ENCODE assay signal across 16 cellular contexts in genomic region chr1:247367786-247368342, GRCh38. TPM values are rescaled to one million over a fixed set of nuclear protein-coding genes. Genes with fewer than 3 reads are reported as not detected.
DNase-seq lines count a peak whose midpoint lies in the region; ATAC-seq and TF ChIP-seq lines count a peak whose summit lies in the region.
"Had no signal": no experiment of that assay in that cellular context is flagged by ENCODE, and none has a peak within 500 bp of the region (broad histone marks: within the 10 kb centered on the region; RNA-seq: fewer than 3 reads in every experiment).

No MANE protein-coding gene starts in this region.

- H3K9me3 Mint-ChIP-seq in chondrocyte (ENCODE audit: low read depth) (peaks cover 9% of the 10 kb centered on the region), nephron progenitor cell (peaks cover 43% of the 10 kb centered on the region)
- H3K9me3 Mint-ChIP-seq: activated T-helper 17 cell treated with anti-CD3 and anti-CD28 coated beads, Interleukin-2, amount 50 U/mL, for 72 hours had no signal

- H3K9me3 ChIP-seq in HAP-1 = peaks cover 9% of the 10 kb centered on the region; the same call in 1 of the 2 replicates
- H3K9me3 ChIP-seq: BE2C, SJSA1, suprapubic skin had no signal

- no peak overlapping the region for H3K4me3 ChIP-seq in HAP-1
- H3K4me3 ChIP-seq: SJSA1, suprapubic skin had no signal

- no peaks in the 10 kb centered on the region for H3K36me3 Mint-ChIP-seq in chondrocyte (ENCODE audit: low read depth)
- peaks cover 30% of the 10 kb centered on the region for H3K36me3 Mint-ChIP-seq in nephron progenitor cell (ENCODE audit: low read depth)

- H3K27me3 Mint-ChIP-seq in chondrocyte (ENCODE audit: low read depth) (no peaks in the 10 kb centered on the region), nephron progenitor cell (ENCODE audit: low read depth, poor library complexity) (peaks cover 13% of the 10 kb centered on the region)

- no peak for TF ChIP-seq CTCF in chondrocyte (IDR thresholded peaks at IDR 0.05)
- TF ChIP-seq CTCF in nephron progenitor cell (IDR thresholded peaks at IDR 0.05) = no peak

- DNase-seq in ELR (ENCODE audit: low read depth) (peak; percentile 78), MV-4-11 (lab: John Stamatoyannopoulos, UW) (peak; percentile 61), chondrocyte (ENCODE audit: low spot score) (no peak), nephron progenitor cell (no peak), mesenteric fat pad (ENCODE audit: low spot score) (no peak), HAP-1 (ENCODE audit: low spot score in 2 of 2) (no peak)
- DNase-seq: activated CD8-positive, alpha-beta T cell treated with anti-CD3 and anti-CD28 coated beads, Interleukin-2, amount 10 ng/mL, durations not matched to agents 7 days and 5 days; anterior cingulate cortex; BE2C; effector CD8-positive, alpha-beta T cell; NCI-H1092 treated with DMSO at 0.1 percent for 48 hours; stimulated activated CD4-positive, alpha-beta T cell treated with anti-CD3 and anti-CD28 coated beads, Interleukin-15, amount 100 ng/mL, for 24 hours had no signal

- H3K4me1 Mint-ChIP-seq in chondrocyte (ENCODE audit: low read depth) (peaks cover 23% of the 10 kb centered on the region), nephron progenitor cell (peaks cover 31% of the 10 kb centered on the region)
- H3K4me1 Mint-ChIP-seq: activated T-helper 17 cell treated with anti-CD3 and anti-CD28 coated beads, Interleukin-2, amount 50 U/mL, for 72 hours had no signal

- no peaks in the 10 kb centered on the region for H3K27me3 ChIP-seq in HAP-1 (ENCODE audit: low read depth)
- H3K27me3 ChIP-seq: BE2C, SJSA1, suprapubic skin had no signal

- H3K4me1 ChIP-seq in HAP-1 = peaks cover 17% of the 10 kb centered on the region
- H3K4me1 ChIP-seq: BE2C had no signal

- ATAC-seq in GM21515 (IDR thresholded peaks at IDR 0.05; ENCODE audit: unreplicated experiment) = no peak
- ATAC-seq: activated CD8-positive, alpha-beta T cell treated with anti-CD3 and anti-CD28 coated beads, Interleukin-2, amount 10 ng/mL, durations not matched to agents 7 days and 5 days; activated T-helper 17 cell treated with anti-CD3 and anti-CD28 coated beads, Interleukin-2, amount 50 U/mL, for 72 hours had no signal

- in situ Hi-C loops in HAP-1 (cut with MboI; ENCODE audit: low sequenced_read_pairs) = no loop called here

- H3K4me3 Mint-ChIP-seq in chondrocyte (ENCODE audit: unreplicated experiment) = no peak overlapping the region
- H3K4me3 Mint-ChIP-seq in nephron progenitor cell = no peak overlapping the region
- H3K4me3 Mint-ChIP-seq: activated CD8-positive, alpha-beta T cell treated with anti-CD3 and anti-CD28 coated beads, Interleukin-2, amount 10 ng/mL, durations not matched to agents 7 days and 5 days; activated T-helper 17 cell treated with anti-CD3 and anti-CD28 coated beads, Interleukin-2, amount 50 U/mL, for 72 hours had no signal

- no peaks in the 10 kb centered on the region for H3K36me3 ChIP-seq in HAP-1 (replicated peaks)
- H3K36me3 ChIP-seq: BE2C, SJSA1, suprapubic skin had no signal

- H3K27ac Mint-ChIP-seq in chondrocyte (ENCODE audit: unreplicated experiment) = peak overlapping the region; percentile 87
- peak overlapping the region; percentile 5 for H3K27ac Mint-ChIP-seq in nephron progenitor cell
- H3K27ac Mint-ChIP-seq: activated CD8-positive, alpha-beta T cell treated with anti-CD3 and anti-CD28 coated beads, Interleukin-2, amount 10 ng/mL, durations not matched to agents 7 days and 5 days; activated T-helper 17 cell treated with anti-CD3 and anti-CD28 coated beads, Interleukin-2, amount 50 U/mL, for 72 hours had no signal

RNA-seq across cellular contexts. Expression of gene ZNF496, which starts 36.2 kb away (rescaled TPM):
- 25.0 to 30.0 TPM (median 27.9 TPM) in 3 replicates for total RNA-seq in chondrocyte
- total RNA-seq in mesenteric fat pad = 14.4 TPM

RNA-seq across cellular contexts. Expression of gene NLRP3, which starts 48.1 kb away (rescaled TPM):
- total RNA-seq in chondrocyte (0.10 to 1.3 TPM (median 0.15 TPM) in 3 replicates), mesenteric fat pad (11.5 TPM)

Comparison
In these comparisons a context has a peak if more than half of its experiments do, and no peak if none do; other contexts are left out.
1. DNase-seq: peak in ELR (single experiment) and MV-4-11 (single experiment); none in chondrocyte (single experiment), nephron progenitor cell (single experiment), mesenteric fat pad (single experiment) and HAP-1 (0 of 2).